ENCODE assay signal across 8 cellular contexts in the genomic region with DNA sequence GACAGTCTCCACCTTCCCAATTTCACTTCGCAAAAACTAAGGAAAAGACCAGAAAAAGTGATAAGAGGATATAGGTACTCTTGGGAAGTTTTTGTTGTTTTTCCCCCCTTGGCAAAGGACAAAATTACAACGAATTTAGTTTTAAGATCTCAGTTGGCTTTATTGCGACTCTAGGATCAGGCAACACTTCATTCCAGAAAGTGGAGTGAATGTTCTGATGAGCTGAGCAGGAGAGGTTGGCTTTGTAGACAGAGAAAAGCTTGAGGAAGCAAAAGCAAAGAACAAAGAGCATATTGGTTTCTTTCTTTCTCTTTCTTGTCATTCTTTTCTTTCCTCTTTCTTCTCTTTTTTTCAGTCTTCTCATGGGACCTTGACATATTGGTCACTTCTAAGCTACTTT. TPM values are rescaled to one million over a fixed set of nuclear protein-coding genes. Genes with fewer than 3 reads are reported as not detected.
DNase-seq lines count a peak whose midpoint lies in the region; ATAC-seq and TF ChIP-seq lines count a peak whose summit lies in the region.

No MANE protein-coding gene starts in this region.

- intact Hi-C loops in aorta (cut with DNase I): no loop called here

- TF ChIP-seq CTCF in Loucy (conservative IDR thresholded peaks at IDR 0.05; ENCODE audit: low read length) (no peak), coronary artery (IDR thresholded peaks at IDR 0.05) (no peak), nephron (IDR thresholded peaks at IDR 0.05; ENCODE audit: unreplicated experiment in 3 of 3) (no peak), omental fat pad (IDR thresholded peaks at IDR 0.05) (no peak)

- H3K36me3 ChIP-seq in BLaER1: peaks cover 17% of the 10 kb centered on the region
- H3K36me3 ChIP-seq in Loucy (ENCODE audit: insufficient read depth, low read length): no peaks in the 10 kb centered on the region
- H3K36me3 ChIP-seq in aorta (ENCODE audit: control insufficient read depth in 1 of 2, insufficient read depth in 2 of 2, low read length in 1 of 2): no peaks in the 10 kb centered on the region

- peak overlapping the region; percentile 86 for H2AFZ ChIP-seq in Loucy (ENCODE audit: low read length)

- H3K27ac ChIP-seq in BLaER1 (no peak overlapping the region), coronary artery (no peak overlapping the region), aorta (ENCODE audit: low read depth in 1 of 2, low read length in 2 of 2) (no peak overlapping the region)

- no peaks in the 10 kb centered on the region for H3K9me2 ChIP-seq in Loucy (replicated peaks; ENCODE audit: low read depth, low read length)

- H3K36me3 Mint-ChIP-seq in nephron (ENCODE audit: low read depth): peaks cover 16% of the 10 kb centered on the region

- H3K4me1 ChIP-seq in BLaER1 (peaks cover 40% of the 10 kb centered on the region), Loucy (ENCODE audit: insufficient read depth, low read length, poor library complexity, severe bottlenecking) (peaks cover 28% of the 10 kb centered on the region), aorta (ENCODE audit: control insufficient read depth in 1 of 2, insufficient read depth in 2 of 2, low read length in 2 of 2) (peaks cover 0 to 2% of the 10 kb centered on the region in 2 donors)

- H3K9me3 ChIP-seq in BLaER1 (no peaks in the 10 kb centered on the region), Loucy (ENCODE audit: insufficient read depth, low read depth, low read length) (no peaks in the 10 kb centered on the region), aorta (ENCODE audit: control insufficient read depth, low read length) (no peaks in the 10 kb centered on the region)

- H3K4me1 Mint-ChIP-seq in nephron: peaks cover 30% of the 10 kb centered on the region

- H3K27me3 ChIP-seq in BLaER1 (no peaks in the 10 kb centered on the region), Loucy (ENCODE audit: insufficient read depth, low read length, poor library complexity, severe bottlenecking) (no peaks in the 10 kb centered on the region), aorta (ENCODE audit: control insufficient read depth in 1 of 2, insufficient read depth in 2 of 2, low read length in 1 of 2) (no peaks in the 10 kb centered on the region)

- no peaks in the 10 kb centered on the region for H3K9me3 Mint-ChIP-seq in nephron

- H3K27me3 Mint-ChIP-seq in nephron (ENCODE audit: low read depth): no peaks in the 10 kb centered on the region

- no peak for ATAC-seq in omental fat pad (ENCODE audit: low FRiP score)
- no peak for ATAC-seq in aorta (ENCODE audit: low FRiP score)

- H3K4me2 ChIP-seq in BLaER1: peak overlapping the region; percentile 72
- H3K4me2 ChIP-seq in Loucy (ENCODE audit: low read depth, low read length, poor library complexity, severe bottlenecking): peak overlapping the region; percentile 73

- no peaks in the 10 kb centered on the region for H3F3A ChIP-seq in Loucy (ENCODE audit: low read depth)

- H3K4me3 Mint-ChIP-seq in nephron: peak overlapping the region; percentile 92 to 95 (median 93)

- H3K4me3 ChIP-seq in BLaER1 (peak overlapping the region; percentile 71), Loucy (ENCODE audit: low read length, poor library complexity, severe bottlenecking) (peak overlapping the region; percentile 79), coronary artery (peak overlapping the region; percentile 85), aorta (ENCODE audit: low read length in 2 of 2) (peak overlapping the region in 1 of 2 donors; percentile 33)

- peaks cover 35% of the 10 kb centered on the region for H3K79me2 ChIP-seq in Loucy (ENCODE audit: insufficient read depth, low read length)

- 28 to 35% methylated on average over 3 of the region's 3 CpGs for WGBS in aorta, 2 donors

- DNase-seq in coronary artery (ENCODE audit: low spot score) (no peak), omental fat pad (ENCODE audit: low spot score) (no peak), AG08396 (ENCODE audit: low spot score) (no peak), aorta (no peak)
- DNase-seq in stimulated activated CD4-positive, alpha-beta T cell treated with anti-CD3 and anti-CD28 coated beads, Interleukin-2, amount 100 ng/mL, for 24 hours: no peak

- peak overlapping the region in 2 of 3 experiments; percentile 40 to 43 for H3K27ac Mint-ChIP-seq in nephron

- peaks cover 33% of the 10 kb centered on the region for H4K20me1 ChIP-seq in BLaER1
- peaks cover 6% of the 10 kb centered on the region for H4K20me1 ChIP-seq in Loucy (ENCODE audit: insufficient read depth, low read length, poor library complexity, severe bottlenecking)

- H3K9ac ChIP-seq in BLaER1: no peak overlapping the region
- H3K9ac ChIP-seq in Loucy (ENCODE audit: low read depth, low read length, poor library complexity, severe bottlenecking): peak overlapping the region; percentile 38

RNA-seq across cellular contexts. Expression of a gene that starts 0.6 kb away (rescaled TPM):
- 10 to 100 TPM; 16.5 to 24.1 (median 16.6) TPM for total RNA-seq in omental fat pad
- 10 to 100 TPM; 14.2 to 25.2 TPM for total RNA-seq in aorta
- 1 to 10 TPM; 4.8 to 9.6 TPM for polyA plus RNA-seq in aorta

RNA-seq across cellular contexts. Expression of a gene that starts 30.8 kb away (rescaled TPM):
- total RNA-seq in omental fat pad: 10 to 100 TPM; 46.6 to 99.9 (median 65.6) TPM
- 10 to 100 TPM; 79.9 to 83.9 TPM for total RNA-seq in aorta
- polyA plus RNA-seq in aorta: 10 to 100 TPM; 25.2 to 57.3 TPM
